In the genomic region with DNA sequence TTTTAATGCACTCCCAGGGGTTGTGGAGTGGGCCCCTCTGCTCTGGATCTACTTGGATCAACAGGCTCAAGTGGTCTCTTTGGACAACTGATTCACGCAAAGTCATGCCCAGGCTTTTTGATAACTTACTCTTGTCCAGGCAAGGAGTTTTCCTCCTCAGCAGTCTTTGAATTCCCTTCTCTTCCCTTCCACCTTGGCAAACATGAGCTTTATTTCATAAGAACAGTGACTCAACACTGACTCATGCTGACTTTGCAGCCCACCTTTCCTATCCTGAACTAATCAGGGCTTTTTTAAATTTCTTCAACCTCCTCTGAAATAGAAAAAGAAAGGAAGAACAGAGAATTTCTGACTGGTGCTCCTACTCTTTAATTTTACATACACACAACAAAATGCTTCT, we compare ENCODE assay signal across 12 cellular contexts.
A peak's percentile ranks its signal among the peaks of the same experiment; 100 is the strongest.
DNase-seq lines count a peak whose midpoint lies in the region; ATAC-seq, FAIRE-seq and TF ChIP-seq lines count a peak whose summit lies in the region.
"Had no signal": no experiment of that assay in that cellular context is flagged by ENCODE, and none has a peak within 500 bp of the region (broad histone marks: within the 10 kb centered on the region; RNA-seq: fewer than 3 reads in every experiment).

No MANE protein-coding gene starts in this region.

- H3K9me3 ChIP-seq in adipocyte (ENCODE audit: control insufficient read depth, low read length) = no peaks in the 10 kb centered on the region
- H3K9me3 ChIP-seq in smooth muscle cell (replicated peaks; ENCODE audit: low read depth) = no peaks in the 10 kb centered on the region

- no peak for TF ChIP-seq CTCF in fibroblast of the aortic adventitia (IDR thresholded peaks at IDR 0.05; ENCODE audit: insufficient read depth, low read length)
- TF ChIP-seq CTCF in smooth muscle cell (IDR thresholded peaks at IDR 0.05; ENCODE audit: borderline replicate concordance, insufficient read depth, poor library complexity, severe bottlenecking) = no peak

- ATAC-seq in HG03521 (IDR thresholded peaks at IDR 0.05; ENCODE audit: unreplicated experiment) (no peak), HG02678 (IDR thresholded peaks at IDR 0.05; ENCODE audit: unreplicated experiment) (no peak)
- ATAC-seq: activated naive CD8-positive, alpha-beta T cell treated with anti-CD3 and anti-CD28 coated beads, Interleukin-2, amount 50 U/mL, for 24 hours; stimulated activated naive B cell treated with anti-CD40 and anti-IgM and Interleukin-4, amounts not matched to agents 10 μg/mL and 1 μg/mL and 100 μg/mL, for 72 hours had no signal

- no peaks in the 10 kb centered on the region for H4K20me1 ChIP-seq in smooth muscle cell (ENCODE audit: low read depth)

- WGBS in smooth muscle cell (ENCODE audit: low lambda C conversion rate) = 63% methylated on average over 1 of the region's 1 CpG

- no peaks in the 10 kb centered on the region for H3K79me2 ChIP-seq in smooth muscle cell (ENCODE audit: low read depth)

- H3K4me2 ChIP-seq in smooth muscle cell = peak overlapping the region; percentile 25

- no peak overlapping the region for H3K4me3 ChIP-seq in adipocyte (ENCODE audit: low read length)
- H3K4me3 ChIP-seq in fibroblast of the aortic adventitia (ENCODE audit: low read depth, low read length) = no peak overlapping the region
- no peak overlapping the region for H3K4me3 ChIP-seq in smooth muscle cell

- peaks cover 22% of the 10 kb centered on the region for H3K4me1 ChIP-seq in adipocyte (ENCODE audit: control insufficient read depth, insufficient read depth, low read length)
- H3K4me1 ChIP-seq in smooth muscle cell (ENCODE audit: low read depth) = no peaks in the 10 kb centered on the region

- H3F3A ChIP-seq in smooth muscle cell (ENCODE audit: low read depth) = no peaks in the 10 kb centered on the region

- TF ChIP-seq POLR2A in GM12891 (IDR thresholded peaks at IDR 0.05; ENCODE audit: low read depth, low read length) = no peak

- no peak overlapping the region for H2AFZ ChIP-seq in smooth muscle cell (ENCODE audit: low read depth)

- H3K27me3 ChIP-seq in adipocyte (replicated peaks; ENCODE audit: control insufficient read depth, insufficient read depth, low read length) (no peaks in the 10 kb centered on the region), smooth muscle cell (ENCODE audit: low read depth) (no peaks in the 10 kb centered on the region)

- no peaks in the 10 kb centered on the region for H3K36me3 ChIP-seq in adipocyte (ENCODE audit: control insufficient read depth, insufficient read depth, low read length, severe bottlenecking)
- no peaks in the 10 kb centered on the region for H3K36me3 ChIP-seq in smooth muscle cell (ENCODE audit: low read depth)

- no peak for FAIRE-seq in GM12891 (lab: Jason Lieb, UNC)

- DNase-seq in H4 (ENCODE audit: low spot score) = peak; percentile 91
- DNase-seq in adipocyte (ENCODE audit: low read depth) = peak; percentile 78
- peak; percentile 96 for DNase-seq in fibroblast of the aortic adventitia (ENCODE audit: low read depth)
- DNase-seq in smooth muscle cell (lab: John Stamatoyannopoulos, UW; ENCODE audit: unreplicated experiment) = no peak
- no peak for DNase-seq in HK-2 (ENCODE audit: unreplicated experiment)
- DNase-seq in GM12891 (ENCODE audit: insufficient read length, low spot score) = no peak
- DNase-seq: activated naive CD8-positive, alpha-beta T cell treated with anti-CD3 and anti-CD28 coated beads, Interleukin-2, amount 50 U/mL, for 24 hours; DND-41; NCI-H69; stimulated activated naive B cell treated with anti-CD40 and anti-IgM and Interleukin-4, amounts not matched to agents 10 μg/mL and 1 μg/mL and 100 μg/mL, for 72 hours had no signal

- H3K9ac ChIP-seq in adipocyte (ENCODE audit: low read length) (no peak overlapping the region), smooth muscle cell (ENCODE audit: low read depth) (no peak overlapping the region)

- peak overlapping the region; percentile 29 for H3K27ac ChIP-seq in smooth muscle cell (ENCODE audit: low read depth)

TF ChIP-seq in GM12891, 5 proteins besides CTCF, POLR2A, EP300 and RAD21:
- TF ChIP-seq SPI1 (IDR thresholded peaks at IDR 0.05; ENCODE audit: low read depth, low read length) = no peak
- no peak for TF ChIP-seq TAF1 (IDR thresholded peaks at IDR 0.05; ENCODE audit: low read depth, low read length)
- no peak for TF ChIP-seq POLR2AphosphoS5 (IDR thresholded peaks at IDR 0.05; ENCODE audit: low read depth, low read length)
- no peak for TF ChIP-seq PAX5 (IDR thresholded peaks at IDR 0.05; ENCODE audit: insufficient read depth, low read length, severe bottlenecking)
- TF ChIP-seq POU2F2 (IDR thresholded peaks at IDR 0.05; ENCODE audit: low read depth, low read length) = no peak
TF ChIP-seq in GM12891: peak in this region for 0.

Comparison
In these comparisons a context has a peak if more than half of its experiments do, and no peak if none do; other contexts are left out.
1. DNase-seq: peak in H4 (single experiment), adipocyte (single experiment) and fibroblast of the aortic adventitia (single experiment); none in smooth muscle cell (single experiment), HK-2 (single experiment) and GM12891 (single experiment).